13 cellular contexts compared by ENCODE assay signal in genomic region chr19:47583161-47583560, GRCh38. TPM values are rescaled to one million over a fixed set of nuclear protein-coding genes. Genes with fewer than 3 reads are reported as not detected.
DNase-seq lines count a peak whose midpoint lies in the region; ATAC-seq, FAIRE-seq and TF ChIP-seq lines count a peak whose summit lies in the region.
"Not testable (repeated sequence)": the region's sequence is repeated elsewhere in the genome, so short reads cannot be mapped to it uniquely, and the experiment has no call there.
"Had no signal": no experiment of that assay in that cellular context is flagged by ENCODE, and none has a peak within 500 bp of the region (broad histone marks: within the 10 kb centered on the region; RNA-seq: fewer than 3 reads in every experiment).

No MANE protein-coding gene starts in this region.

- H4K20me1 ChIP-seq in PC-9 (ENCODE audit: insufficient read depth); osteoblast (ENCODE audit: insufficient read depth, low read length): not testable (repeated sequence)

- H3K9me3 Mint-ChIP-seq in Calu3 (ENCODE audit: low read depth, unreplicated experiment) = not testable (repeated sequence)
- H3K9me3 Mint-ChIP-seq in activated naive CD8-positive, alpha-beta T cell treated with anti-CD3 and anti-CD28 coated beads, Interleukin-2, amount 50 U/mL, for 24 hours = peaks cover 10% of the 10 kb centered on the region

- H3K4me2 ChIP-seq in PC-9 (peak overlapping the region; percentile 45), osteoblast (ENCODE audit: insufficient read depth, low read length) (peak overlapping the region; percentile 70)

- H3K36me3 Mint-ChIP-seq in Calu3 (ENCODE audit: insufficient read depth, unreplicated experiment) = peaks cover 10% of the 10 kb centered on the region
- H3K36me3 Mint-ChIP-seq in activated naive CD8-positive, alpha-beta T cell treated with anti-CD3 and anti-CD28 coated beads, Interleukin-2, amount 50 U/mL, for 24 hours (ENCODE audit: low read depth) = not testable (repeated sequence)

- not testable (repeated sequence) for ATAC-seq in activated naive CD8-positive, alpha-beta T cell treated with anti-CD3 and anti-CD28 coated beads, Interleukin-2, amount 50 U/mL, for 24 hours

- not testable (repeated sequence) for H2AFZ ChIP-seq in PC-9; osteoblast (ENCODE audit: low read length)

- FAIRE-seq in bronchial epithelial cell (lab: Jason Lieb, UNC) = not testable (repeated sequence)

- POLR2A ChIA-PET in PC-9 (lab: Charles Lee; ENCODE audit: unreplicated experiment) = not testable (repeated sequence)

- H3K4me3 ChIP-seq in PC-9; bronchial epithelial cell (ENCODE audit: low read depth, low read length); esophagus squamous epithelium; osteoblast (ENCODE audit: insufficient read depth, low read length): not testable (repeated sequence)

- not testable (repeated sequence) for H3K79me2 ChIP-seq in PC-9 (ENCODE audit: low read depth); osteoblast (ENCODE audit: insufficient read depth, low read length)

- H3K27me3 ChIP-seq in PC-9 (ENCODE audit: insufficient read depth, low read depth); bronchial epithelial cell (ENCODE audit: control insufficient read depth, insufficient read depth, low read length); esophagus squamous epithelium; osteoblast (ENCODE audit: insufficient read depth, low read length): not testable (repeated sequence)

- not testable (repeated sequence) for BruUV-seq in Calu3 (replicated peaks; lab: Mats Ljungman, UMichigan); PC-9 (replicated peaks; lab: Mats Ljungman, UMichigan)

- peak overlapping the region; percentile 52 for H3K27ac Mint-ChIP-seq in Calu3 (ENCODE audit: unreplicated experiment)
- peak overlapping the region; percentile 20 for H3K27ac Mint-ChIP-seq in activated naive CD8-positive, alpha-beta T cell treated with anti-CD3 and anti-CD28 coated beads, Interleukin-2, amount 50 U/mL, for 24 hours

- not testable (repeated sequence) for H3K27ac ChIP-seq in PC-9
- peak overlapping the region; percentile 94 for H3K27ac ChIP-seq in VCaP
- peak overlapping the region in 3 of 4 donors; percentile 61 to 87 (median 81) for H3K27ac ChIP-seq in esophagus squamous epithelium
- H3K27ac ChIP-seq in osteoblast (ENCODE audit: low read depth, low read length) = peak overlapping the region; percentile 28

- H3K9me3 ChIP-seq in PC-9 (ENCODE audit: insufficient read depth, low read depth); osteoblast (ENCODE audit: low read depth, low read length): not testable (repeated sequence)
- peaks cover 0 to 11% (median 8%) of the 10 kb centered on the region in 3 donors for H3K9me3 ChIP-seq in esophagus squamous epithelium

- not testable (repeated sequence) for TF ChIP-seq CTCF in Calu3 (IDR thresholded peaks at IDR 0.05; ENCODE audit: unreplicated experiment); PC-9 (conservative IDR thresholded peaks at IDR 0.05); VCaP (conservative IDR thresholded peaks at IDR 0.05); bronchial epithelial cell (IDR thresholded peaks at IDR 0.05; ENCODE audit: insufficient read depth, low read length, severe bottlenecking); esophagus squamous epithelium (IDR thresholded peaks at IDR 0.05); osteoblast (IDR thresholded peaks at IDR 0.05; ENCODE audit: extremely low read depth, low read depth, low read length)

- 47 to 55% methylated on average over 1 of the region's 1 CpG for WGBS in esophagus squamous epithelium, 2 donors

- H3F3A ChIP-seq in PC-9 (ENCODE audit: insufficient read depth, low read depth) = peaks cover 16% of the 10 kb centered on the region; the same call in 1 of the 2 replicates

- intact Hi-C loops in Calu3 (cut with micrococcal nuclease; ENCODE audit: unreplicated experiment); PC-9 (cut with micrococcal nuclease; ENCODE audit: unreplicated experiment); esophagus squamous epithelium (cut with DNase I): not testable (repeated sequence)

- not testable (repeated sequence) for H3K27me3 Mint-ChIP-seq in Calu3 (ENCODE audit: unreplicated experiment); activated naive CD8-positive, alpha-beta T cell treated with anti-CD3 and anti-CD28 coated beads, Interleukin-2, amount 50 U/mL, for 24 hours

- peak overlapping the region; percentile 11 for H3K4me3 Mint-ChIP-seq in Calu3 (ENCODE audit: low read depth, unreplicated experiment)
- not testable (repeated sequence) for H3K4me3 Mint-ChIP-seq in activated naive CD8-positive, alpha-beta T cell treated with anti-CD3 and anti-CD28 coated beads, Interleukin-2, amount 50 U/mL, for 24 hours

- not testable (repeated sequence) for TF ChIP-seq POLR2A in esophagus squamous epithelium (IDR thresholded peaks at IDR 0.05)

- peaks cover 37% of the 10 kb centered on the region for H3K4me1 ChIP-seq in PC-9 (replicated peaks; ENCODE audit: insufficient read depth)
- peaks cover 12 to 35% (median 16%) of the 10 kb centered on the region in 3 donors for H3K4me1 ChIP-seq in esophagus squamous epithelium
- peaks cover 14% of the 10 kb centered on the region for H3K4me1 ChIP-seq in osteoblast (ENCODE audit: insufficient read depth, low read length)

- CTCF ChIA-PET in Calu3 (lab: Charles Lee) (interaction anchor here (0.6 to 1.0 kb wide), 3 partner anchors 16 to 61 kb away, joined by 3 read pairs; no protein-coding TSS in a partner anchor), PC-9 (lab: Charles Lee) (interaction anchor here (0.6 kb wide), 1 partner anchor 42 kb away, joined by 17 read pairs; no protein-coding TSS in a partner anchor)

- H3K9me2 ChIP-seq in PC-9 (ENCODE audit: insufficient read depth) = not testable (repeated sequence)

- DNase-seq in Calu3; PC-9; activated naive CD8-positive, alpha-beta T cell treated with anti-CD3 and anti-CD28 coated beads, Interleukin-2, amount 50 U/mL, for 24 hours; esophagus squamous epithelium (lab: John Stamatoyannopoulos, UW); osteoblast (ENCODE audit: insufficient read length, low spot score, missing footprints): not testable (repeated sequence)
- DNase-seq in bronchial epithelial cell (ENCODE audit: low read depth) = peak; percentile 80

- peaks cover 27% of the 10 kb centered on the region for H3K4me1 Mint-ChIP-seq in Calu3 (ENCODE audit: low read depth, unreplicated experiment)
- H3K4me1 Mint-ChIP-seq in activated naive CD8-positive, alpha-beta T cell treated with anti-CD3 and anti-CD28 coated beads, Interleukin-2, amount 50 U/mL, for 24 hours = peaks cover 23% of the 10 kb centered on the region

- H3K36me3 ChIP-seq in PC-9 (ENCODE audit: low read depth); bronchial epithelial cell (ENCODE audit: control insufficient read depth, insufficient read depth, low read length); esophagus squamous epithelium; osteoblast (ENCODE audit: insufficient read depth, low read length): not testable (repeated sequence)

RNA-seq across cellular contexts. Expression of gene ZNF541, which starts 10.2 kb away (rescaled TPM):
- total RNA-seq in Calu3 (2022) (not detected in 2 replicates), PC-9 (2021) (not detected in 2 replicates), bronchial epithelial cell (not detected in 2 replicates), esophagus squamous epithelium (under 1 TPM in 1 of 4 donors, not detected in 3; 0.04 TPM), osteoblast (under 0.01 TPM in 2 replicates)
- total RNA-seq: B cell, Daoy, G401, H7, LHCN-M2, SJCRH30 had no signal

RNA-seq across cellular contexts. Expression of gene BICRA, which starts 25.8 kb away (rescaled TPM):
- 24.4 TPM in 2 replicates for total RNA-seq in Calu3 (2022)
- total RNA-seq in PC-9 (2021) = 9.6 and 14.4 TPM in 2 replicates
- total RNA-seq in bronchial epithelial cell = 2.9 and 4.5 TPM in 2 replicates
- total RNA-seq in esophagus squamous epithelium = 10 to 100 TPM in 1 of 4 donors, 1 to 10 TPM in 3; 1.1 to 17.5 (median 7.0) TPM
- 3.8 and 4.7 TPM in 2 replicates for total RNA-seq in osteoblast
